In genomic region chr1:86754265-86754974, GRCh38 we compare ENCODE assay signal across 19 cellular contexts. TPM values are rescaled to one million over a fixed set of nuclear protein-coding genes. Genes with fewer than 3 reads are reported as not detected.
DNase-seq lines count a peak whose midpoint lies in the region; ATAC-seq, FAIRE-seq and TF ChIP-seq lines count a peak whose summit lies in the region.
"Had no signal": no experiment of that assay in that cellular context is flagged by ENCODE, and none has a peak within 500 bp of the region (broad histone marks: within the 10 kb centered on the region; RNA-seq: fewer than 3 reads in every experiment).

No MANE protein-coding gene starts in this region.

- H3K79me2 ChIP-seq in OCI-LY3 (ENCODE audit: low read length) (no peaks in the 10 kb centered on the region), K562 (ENCODE audit: control insufficient read depth, insufficient read depth, low read length) (no peaks in the 10 kb centered on the region)

- H2BK15ac ChIP-seq in neuronal stem cell (ENCODE audit: low read length), result no peak overlapping the region

- 9% methylated on average over 3 of the region's 4 CpGs for WGBS in K562 (ENCODE audit: insufficient coverage, low coverage, missing lambda C conversion rate)
- no CpG with 5 or more reads among the region's 4 CpGs for WGBS in neuronal stem cell (ENCODE audit: extremely low coverage in 2 of 2, insufficient read length in 2 of 2, insufficient replicate concordance in 1 of 2), 2 donors
- WGBS in gastroesophageal sphincter (ENCODE audit: low coverage in 1 of 2), 2 donors, result 49 to 70% methylated on average over 3 of the region's 4 CpGs
- WGBS in lower leg skin, 2 donors, result 68 to 73% methylated on average over 4 of the region's 4 CpGs

- no peaks in the 10 kb centered on the region for H3K36me3 ChIP-seq in OCI-LY3 (replicated peaks; ENCODE audit: low read depth, low read length)
- no peaks in the 10 kb centered on the region for H3K36me3 ChIP-seq in K562 (ENCODE audit: control insufficient read depth, insufficient read depth, low read length)
- no peaks in the 10 kb centered on the region for H3K36me3 ChIP-seq in neuronal stem cell (replicated peaks in 1 of 2; ENCODE audit: control insufficient read depth in 2 of 2, insufficient read depth in 2 of 2, low read length in 2 of 2)
- H3K36me3 ChIP-seq in SJCRH30, result no peaks in the 10 kb centered on the region
- no peaks in the 10 kb centered on the region for H3K36me3 ChIP-seq in gastroesophageal sphincter
- H3K36me3 ChIP-seq: BLaER1 treated with 17β-estradiol and CSF1 and Interleukin-3, amounts not matched to agents 10 nM and 100 nM; HAP-1 had no signal

- no peak overlapping the region for H3K23ac ChIP-seq in neuronal stem cell (ENCODE audit: low read depth, low read length, poor library complexity)

- no peaks in the 10 kb centered on the region for H4K20me1 ChIP-seq in OCI-LY3 (ENCODE audit: insufficient read depth, low read length)
- H4K20me1 ChIP-seq in K562 (replicated peaks; ENCODE audit: control insufficient read depth, insufficient read depth, low read length), result 0 out of 2 replicates have a peak, but pooled peaks cover 2% of the 10 kb centered on the region
- H4K20me1 ChIP-seq: BLaER1 treated with 17β-estradiol and CSF1 and Interleukin-3, amounts not matched to agents 10 nM and 100 nM had no signal

- no peak overlapping the region for H3K18ac ChIP-seq in neuronal stem cell (ENCODE audit: low read length)

- DNase-seq in NCI-H510A treated with DMSO at 0.1 percent for 48 hours (lab: John Stamatoyannopoulos, UW), result peak; percentile 45
- no peak for DNase-seq in NCI-H510A (lab: John Stamatoyannopoulos, UW)
- no peak for DNase-seq in K562 (ENCODE audit: extremely low read depth in 1 of 4, low spot score in 3 of 4)
- no peak for DNase-seq in neuronal stem cell (ENCODE audit: low spot score)
- no peak for DNase-seq in SJCRH30
- no peak for DNase-seq in lower leg skin (ENCODE audit: low spot score in 2 of 2)
- DNase-seq: CD8-positive, alpha-beta memory T cell; GF-D8; NCI-H1048; NCI-H2081 treated with DMSO at 0.1 percent for 48 hours; NCI-H226 had no signal

- TF ChIP-seq RAD21 in K562 (CRISPR knock-in tag; conservative IDR thresholded peaks at IDR 0.05 in 1 of 2, IDR thresholded peaks at IDR 0.05 in 1 of 2), result no peak

- POLR2A ChIA-PET in K562 (lab: Yijun Ruan, JAX), result interaction anchor here (0.9 to 1.6 kb wide), 3 partner anchors 9 to 291 kb away, joined by 3 to 6 read pairs (median 3); no protein-coding TSS in a partner anchor

- TF ChIP-seq POLR2A in K562 (conservative IDR thresholded peaks at IDR 0.05) (no peak), gastroesophageal sphincter (IDR thresholded peaks at IDR 0.05) (no peak), lower leg skin (IDR thresholded peaks at IDR 0.05) (no peak)

- H3K14ac ChIP-seq in neuronal stem cell (ENCODE audit: low read length), result no peak overlapping the region

- H4K8ac ChIP-seq in neuronal stem cell (ENCODE audit: low read depth, low read length), result no peak overlapping the region

- TF ChIP-seq CTCF in OCI-LY3 (IDR thresholded peaks at IDR 0.05; ENCODE audit: low read depth, low read length) (no peak), K562 (IDR thresholded peaks at IDR 0.05 in 2 of 3, conservative IDR thresholded peaks at IDR 0.05 in 1 of 3; ENCODE audit: insufficient read depth in 2 of 3, low read depth in 1 of 3, low read length in 3 of 3) (no peak), gastroesophageal sphincter (IDR thresholded peaks at IDR 0.05) (no peak), lower leg skin (IDR thresholded peaks at IDR 0.05) (no peak)

- CTCF ChIA-PET in K562 (lab: Yijun Ruan, JAX; ENCODE audit: low intra/inter-chr PET ratio), result interaction anchor here (0.5 kb wide), 1 partner anchor 270 kb away, joined by 6 read pairs; no protein-coding TSS in a partner anchor

- H3K9me1 ChIP-seq in K562 (ENCODE audit: control insufficient read depth, insufficient read depth, low read length), result no peaks in the 10 kb centered on the region

- BruUV-seq in K562 (replicated peaks; lab: Mats Ljungman, UMichigan), result no TSS peak

- ATAC-seq in K562 (peak; percentile 59), gastroesophageal sphincter (no peak)

- no peak overlapping the region for H4K91ac ChIP-seq in neuronal stem cell (ENCODE audit: low read depth, low read length, poor library complexity)

- no peak overlapping the region for H3K4me2 ChIP-seq in OCI-LY3 (ENCODE audit: low read length)
- no peak overlapping the region for H3K4me2 ChIP-seq in K562 (ENCODE audit: insufficient read depth, low read length)
- H3K4me2 ChIP-seq in neuronal stem cell (ENCODE audit: insufficient read depth, low read length, poor library complexity, severe bottlenecking), result no peak overlapping the region

- H2BK12ac ChIP-seq in neuronal stem cell (ENCODE audit: low read length), result no peak overlapping the region

- no peaks in the 10 kb centered on the region for H3K9me3 ChIP-seq in OCI-LY3 (ENCODE audit: insufficient read depth, low read length)
- no peaks in the 10 kb centered on the region for H3K9me3 ChIP-seq in K562 (replicated peaks; ENCODE audit: control insufficient read depth, insufficient read depth, low read depth, low read length)
- no peaks in the 10 kb centered on the region for H3K9me3 ChIP-seq in neuronal stem cell (replicated peaks in 1 of 2; ENCODE audit: control insufficient read depth in 2 of 2, insufficient read depth in 1 of 2, low read depth in 1 of 2, low read length in 2 of 2)
- H3K9me3 ChIP-seq in SJCRH30 (replicated peaks), result no peaks in the 10 kb centered on the region
- no peaks in the 10 kb centered on the region for H3K9me3 ChIP-seq in gastroesophageal sphincter
- H3K9me3 ChIP-seq: BLaER1 treated with 17β-estradiol and CSF1 and Interleukin-3, amounts not matched to agents 10 nM and 100 nM; HAP-1 had no signal

- no peak overlapping the region for H2AK5ac ChIP-seq in neuronal stem cell (ENCODE audit: low read depth, low read length)

- in situ Hi-C loops in K562 (cut with MboI), result no loop called here

- no peak overlapping the region for H2BK120ac ChIP-seq in neuronal stem cell (ENCODE audit: low read depth, low read length)

- peaks cover 31% of the 10 kb centered on the region for H3K4me1 ChIP-seq in OCI-LY3 (ENCODE audit: low read length)
- peaks cover 4 to 7% of the 10 kb centered on the region in 2 experiments; a peak in 2 of 5 replicates for H3K4me1 ChIP-seq in K562 (replicated peaks in 1 of 2; ENCODE audit: control insufficient read depth in 2 of 2, insufficient read depth in 2 of 2, low read length in 2 of 2)
- peaks cover 0 to 6% of the 10 kb centered on the region in 2 donors for H3K4me1 ChIP-seq in neuronal stem cell (ENCODE audit: control insufficient read depth in 2 of 2, insufficient read depth in 1 of 2, low read depth in 1 of 2, low read length in 2 of 2)
- peaks cover 3% of the 10 kb centered on the region; the same call in 1 of the 2 replicates for H3K4me1 ChIP-seq in SJCRH30
- H3K4me1 ChIP-seq in gastroesophageal sphincter, result no peaks in the 10 kb centered on the region
- H3K4me1 ChIP-seq: HAP-1 had no signal

- H2BK5ac ChIP-seq in neuronal stem cell (ENCODE audit: low read length), result no peak overlapping the region

- no peak overlapping the region for H3K9ac ChIP-seq in OCI-LY3 (ENCODE audit: low read length)
- no peak overlapping the region for H3K9ac ChIP-seq in K562 (ENCODE audit: insufficient read depth in 1 of 2, low read depth in 2 of 2, low read length in 2 of 2)
- H3K9ac ChIP-seq in neuronal stem cell (ENCODE audit: low read depth, low read length, poor library complexity), result no peak overlapping the region
- H3K9ac ChIP-seq: BLaER1 treated with 17β-estradiol and CSF1 and Interleukin-3, amounts not matched to agents 10 nM and 100 nM had no signal

- intact Hi-C loops in K562 (cut with micrococcal nuclease), result loop anchor here (5.0 kb wide), 1 partner anchor 252 kb away; no protein-coding TSS in a partner anchor
- intact Hi-C loops in lower leg skin (cut with DNase I; ENCODE audit: low total_unique reads), result no loop called here

- FAIRE-seq in K562 (lab: Jason Lieb, UNC), result no peak
- FAIRE-seq: A204.1, D721Med, GM12892 had no signal

- no peaks in the 10 kb centered on the region for H3K79me1 ChIP-seq in neuronal stem cell (ENCODE audit: low read depth, low read length)

- no peak for TF ChIP-seq EP300 in K562 (IDR thresholded peaks at IDR 0.05; ENCODE audit: low read length)
- no peak for TF ChIP-seq EP300 in gastroesophageal sphincter (IDR thresholded peaks at IDR 0.05)

- no peak overlapping the region for H2AFZ ChIP-seq in OCI-LY3 (ENCODE audit: low read depth, low read length)
- no peak overlapping the region for H2AFZ ChIP-seq in K562 (ENCODE audit: low read depth, low read length)
- peak overlapping the region; percentile 53 for H2AFZ ChIP-seq in neuronal stem cell (ENCODE audit: low read length)

- H3K27me3 ChIP-seq in OCI-LY3 (ENCODE audit: low read depth, low read length) (no peaks in the 10 kb centered on the region), K562 (ENCODE audit: control insufficient read depth in 2 of 2, insufficient read depth in 2 of 2, low read length in 2 of 2) (peaks cover 3 to 19% of the 10 kb centered on the region in 2 experiments; a peak in 4 of 5 replicates), neuronal stem cell (ENCODE audit: control insufficient read depth in 3 of 3, insufficient read depth in 3 of 3, low read depth in 1 of 3, low read length in 3 of 3) (no peaks in the 10 kb centered on the region), SJCRH30 (no peaks in the 10 kb centered on the region), gastroesophageal sphincter (peaks cover 10% of the 10 kb centered on the region)
- H3K27me3 ChIP-seq: BLaER1 treated with 17β-estradiol and CSF1 and Interleukin-3, amounts not matched to agents 10 nM and 100 nM had no signal

- H3K4ac ChIP-seq in neuronal stem cell (ENCODE audit: low read length), result no peak overlapping the region

- H3K27ac ChIP-seq in OCI-LY3 (ENCODE audit: low read length), result no peak overlapping the region
- no peak overlapping the region for H3K27ac ChIP-seq in K562 (ENCODE audit: extremely low read depth, low read depth, low read length)
- no peak overlapping the region for H3K27ac ChIP-seq in neuronal stem cell (replicated peaks; ENCODE audit: low read length)
- no peak overlapping the region for H3K27ac ChIP-seq in SJCRH30
- no peak overlapping the region for H3K27ac ChIP-seq in gastroesophageal sphincter
- H3K27ac ChIP-seq: HL-60 had no signal

- H3K4me3 ChIP-seq in OCI-LY3 (ENCODE audit: low read length) (peak overlapping the region; percentile 60; the same call in 1 of the 2 replicates), K562 (no peak overlapping the region), neuronal stem cell (ENCODE audit: low read length in 2 of 2) (no peak overlapping the region), SJCRH30 (no peak overlapping the region), gastroesophageal sphincter (no peak overlapping the region), lower leg skin (ENCODE audit: low read depth, poor library complexity, severe bottlenecking) (no peak overlapping the region)
- H3K4me3 ChIP-seq: BLaER1 treated with 17β-estradiol and CSF1 and Interleukin-3, amounts not matched to agents 10 nM and 100 nM; HAP-1 had no signal

RNA-seq across cellular contexts. Expression of gene SH3GLB1, which starts 50.0 kb away (rescaled TPM):
- 5.0 and 18.7 TPM in 2 replicates for total RNA-seq in K562 (2011; cell fraction: chromatin; rRNA removed; ENCODE audit: low replicate concordance)
- total RNA-seq in K562 (2011; cell fraction: nucleolus; rRNA removed), result 2.3 and 3.3 TPM in 2 replicates
- 10.5 and 19.9 TPM in 2 replicates for total RNA-seq in K562 (2011; cell fraction: nucleoplasm; rRNA removed)
- total RNA-seq in K562 (2014; rRNA removed), result 8.6 and 11.9 TPM in 2 replicates
- total RNA-seq in K562 (2014; rRNA removed; fragmentation: Illumina TruSeq; extraction: Trizol), result 27.3 and 35.5 TPM in 2 replicates
- 24.2 TPM in 2 replicates for total RNA-seq in K562 (2015; rRNA removed; fragmentation: Illumina TruSeq; extraction: Trizol)
- 33.9 and 34.2 TPM in 2 replicates for total RNA-seq in K562 (2021)
- 22.2 and 26.7 TPM in 2 replicates for polyA plus RNA-seq in K562 (2011; rRNA removed)
- polyA plus RNA-seq in K562 (2011; cell fraction: cytosol; rRNA removed), result 11.7 and 12.1 TPM in 2 replicates
- 6.5 and 9.5 TPM in 2 replicates for polyA plus RNA-seq in K562 (2011; cell fraction: nucleus; rRNA removed)
- polyA plus RNA-seq in K562 (2012), result 26.7 and 31.8 TPM in 2 replicates
- 33.9 and 36.3 TPM in 2 replicates for polyA plus RNA-seq in K562 (2014; fragmentation: Illumina TruSeq; extraction: Trizol)
- 10 to 100 TPM; 10.2 to 10.4 TPM for polyA plus RNA-seq in K562 (2014; fragmentation: Nextera tagmentation; extraction: Ambion mirVana)
- polyA plus RNA-seq in K562 (2014; rRNA removed), result 14.5 and 18.8 TPM in 2 replicates
- 21.0 and 23.4 TPM in 2 replicates for polyA minus RNA-seq in K562 (2011; rRNA and poly(A)+ RNA removed)
- polyA minus RNA-seq in K562 (2011; cell fraction: cytosol; rRNA and poly(A)+ RNA removed), result 13.8 and 16.2 TPM in 2 replicates
- polyA minus RNA-seq in K562 (2011; cell fraction: nucleus; rRNA and poly(A)+ RNA removed), result 7.4 and 11.1 TPM in 2 replicates
- 23.0 TPM for polyA plus RNA-seq in neuronal stem cell (2013, experiment 1 of 2)
- polyA plus RNA-seq in neuronal stem cell (2013, experiment 2 of 2), result 23.7 TPM
- total RNA-seq in SJCRH30 (2014; rRNA removed; shearing (Covaris generic)), result 78.3 and 82.8 TPM in 2 replicates
- 10 to 100 TPM; 58.4 to 81.7 (median 77.3) TPM for total RNA-seq in gastroesophageal sphincter
- 10 to 100 TPM; 37.1 to 58.1 (median 42.3) TPM for total RNA-seq in lower leg skin
